11 cellular contexts compared by ENCODE assay signal in the genomic region with DNA sequence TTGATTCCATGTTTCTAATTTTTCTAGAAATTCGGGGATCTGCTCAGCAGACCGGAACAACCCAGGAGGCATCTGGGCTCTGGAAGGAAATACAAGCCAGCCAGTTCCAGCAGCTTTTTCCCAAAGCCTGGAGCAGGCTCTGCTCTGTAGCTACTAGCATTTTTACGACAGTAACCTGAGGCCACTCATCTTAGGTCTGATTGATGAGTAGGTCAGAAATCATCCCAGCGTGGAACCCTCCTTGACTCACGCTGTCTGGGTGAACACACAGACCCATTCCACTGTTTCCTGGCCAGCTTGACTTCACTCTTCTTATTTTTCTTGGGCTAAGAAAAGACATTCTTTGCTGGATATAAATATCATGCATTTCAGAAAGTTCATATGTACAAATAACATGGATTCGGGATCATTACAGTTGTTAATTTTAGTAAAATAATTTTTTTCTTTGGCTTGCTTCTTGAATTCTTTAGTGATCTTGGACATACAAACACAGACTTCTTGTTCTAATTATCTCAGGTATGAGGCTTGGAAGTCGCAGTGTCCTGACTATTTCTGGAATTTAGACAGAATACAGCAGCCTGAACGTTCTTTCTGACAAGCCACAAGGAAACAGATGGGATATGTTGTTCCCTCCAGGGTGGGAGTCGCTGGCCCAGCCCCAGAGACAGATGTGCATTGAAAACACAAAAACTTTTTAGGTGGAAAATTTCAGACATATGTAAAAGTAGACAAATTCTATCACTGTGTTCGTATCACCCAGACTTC. TPM values are rescaled to one million over a fixed set of nuclear protein-coding genes. Genes with fewer than 3 reads are reported as not detected.
DNase-seq lines count a peak whose midpoint lies in the region; ATAC-seq and TF ChIP-seq lines count a peak whose summit lies in the region.
"Had no signal": no experiment of that assay in that cellular context is flagged by ENCODE, and none has a peak within 500 bp of the region (broad histone marks: within the 10 kb centered on the region; RNA-seq: fewer than 3 reads in every experiment).

No MANE protein-coding gene starts in this region.

- peak overlapping the region; percentile 81 for H3K4me3 Mint-ChIP-seq in HFFc6

- no peaks in the 10 kb centered on the region; the same call in 1 of the 2 replicates for H3K36me3 Mint-ChIP-seq in HFFc6 (ENCODE audit: low read depth)
- H3K36me3 Mint-ChIP-seq: T-cell had no signal

- H3K9me3 Mint-ChIP-seq in HFFc6, result no peaks in the 10 kb centered on the region
- H3K9me3 Mint-ChIP-seq: T-cell had no signal

- no peaks in the 10 kb centered on the region for H3K27me3 ChIP-seq in upper lobe of right lung

- H3K4me1 ChIP-seq in upper lobe of right lung, result peaks cover 10% of the 10 kb centered on the region

- ATAC-seq in upper lobe of right lung (no peak), HG03521 (IDR thresholded peaks at IDR 0.05; ENCODE audit: unreplicated experiment) (no peak)

- TF ChIP-seq CTCF in HFFc6 (IDR thresholded peaks at IDR 0.05), result no peak
- no peak for TF ChIP-seq CTCF in astrocyte of the cerebellum (IDR thresholded peaks at IDR 0.05; ENCODE audit: low read depth, low read length, missing control alignments)
- TF ChIP-seq CTCF in upper lobe of right lung (IDR thresholded peaks at IDR 0.05), result no peak

- H3K9me3 ChIP-seq in upper lobe of right lung, result no peaks in the 10 kb centered on the region
- H3K9me3 ChIP-seq: spleen had no signal

- no peaks in the 10 kb centered on the region for H3K36me3 ChIP-seq in upper lobe of right lung
- H3K36me3 ChIP-seq: spleen had no signal

- in situ Hi-C loops in astrocyte of the cerebellum (cut with HindIII; ENCODE audit: low sequenced_read_pairs), result no loop called here

- no peak overlapping the region for H3K27ac ChIP-seq in upper lobe of right lung
- H3K27ac ChIP-seq: spleen had no signal

- peak overlapping the region; percentile 82 for H3K27ac Mint-ChIP-seq in HFFc6

- peaks cover 3% of the 10 kb centered on the region; the same call in 1 of the 2 replicates for H3K27me3 Mint-ChIP-seq in HFFc6 (ENCODE audit: insufficient read depth)

- peak; percentile 55 for DNase-seq in AG20443 (ENCODE audit: low spot score)
- DNase-seq in HFFc6, result peak; percentile 90
- DNase-seq in astrocyte of the cerebellum (ENCODE audit: low read depth), result peak; percentile 73
- peak; percentile 97 for DNase-seq in kidney tubule cell (ENCODE audit: low spot score)
- DNase-seq in activated gamma-delta T cell (lab: John Stamatoyannopoulos, UW), result no peak
- DNase-seq in upper lobe of right lung, result no peak
- no peak for DNase-seq in GOT3 (lab: John Stamatoyannopoulos, UW)
- DNase-seq: spleen, substantia nigra had no signal

- H3K4me1 Mint-ChIP-seq in HFFc6 (ENCODE audit: low read depth), result no peaks in the 10 kb centered on the region; the same call in 1 of the 2 replicates

- intact Hi-C loops in upper lobe of right lung (cut with DNase I), result no loop called here

- H3K4me3 ChIP-seq in astrocyte of the cerebellum (ENCODE audit: low read depth, low read length) (no peak overlapping the region), upper lobe of right lung (no peak overlapping the region)
- H3K4me3 ChIP-seq: spleen had no signal

RNA-seq across cellular contexts. Expression of gene PITRM1, which starts 54.6 kb away (rescaled TPM):
- 100 to 1,000 TPM; 106 to 124 (median 112) TPM for total RNA-seq in HFFc6 (2021; fragmentation: NEBNext Ultra II Directional; extraction: Animal tissue kit (Norgen Biotek cat#: 25700))
- 65.0 TPM for total RNA-seq in upper lobe of right lung

Comparison
In these comparisons a context has a peak if more than half of its experiments do, and no peak if none do; other contexts are left out.
1. DNase-seq: peak in AG20443 (single experiment), HFFc6 (single experiment), astrocyte of the cerebellum (single experiment) and kidney tubule cell (single experiment); none in activated gamma-delta T cell (single experiment), upper lobe of right lung (single experiment) and GOT3 (single experiment).